ENCODE assay signal across 20 cellular contexts in the genomic region with DNA sequence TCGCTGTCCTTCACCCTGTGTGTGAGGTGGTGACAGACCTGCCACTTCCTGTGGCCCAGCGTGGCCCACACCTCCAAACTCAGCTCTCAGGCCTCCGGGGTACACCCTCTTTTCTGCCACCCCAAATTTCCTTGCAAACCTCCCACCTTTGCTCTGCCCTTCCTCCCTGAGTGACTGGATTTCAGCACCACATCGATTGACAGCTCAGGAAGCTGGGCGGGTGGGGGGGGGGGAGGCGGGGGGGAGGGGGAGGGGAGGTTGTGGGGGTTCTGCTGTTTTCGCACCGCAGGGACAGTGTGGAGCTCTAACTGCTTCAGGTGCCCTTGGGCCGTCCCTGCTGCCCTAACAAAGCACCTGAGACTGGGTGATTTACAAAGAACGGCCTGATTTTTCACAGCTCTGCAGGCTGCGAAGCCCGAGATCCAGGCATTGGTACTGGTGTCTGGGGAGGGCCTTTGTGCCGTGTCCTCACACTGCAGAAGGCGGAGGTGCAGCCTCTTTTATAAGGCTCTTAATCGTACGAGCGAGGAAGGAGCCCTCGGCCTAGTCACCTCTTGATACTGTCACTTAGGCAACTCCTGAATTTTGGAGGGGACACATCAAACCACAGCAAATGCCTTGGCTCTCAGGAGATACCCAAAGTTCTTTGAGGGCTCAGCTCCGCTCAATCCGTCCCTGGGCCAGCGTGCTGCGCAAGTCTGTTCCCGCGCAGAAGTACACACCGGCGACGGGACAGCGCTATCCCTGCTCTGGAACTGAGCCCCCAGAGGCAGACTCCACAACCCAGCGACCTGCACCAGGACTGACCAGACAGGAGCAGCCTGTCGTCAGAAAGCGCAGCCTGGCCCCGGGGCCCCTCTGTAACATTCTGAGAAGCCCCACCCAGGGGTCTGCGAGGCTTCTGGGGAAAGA. TPM values are rescaled to one million over a fixed set of nuclear protein-coding genes. Genes with fewer than 3 reads are reported as not detected.
A peak's percentile ranks its signal among the peaks of the same experiment; 100 is the strongest.
DNase-seq lines count a peak whose midpoint lies in the region; ATAC-seq, FAIRE-seq and TF ChIP-seq lines count a peak whose summit lies in the region.
"Had no signal": no experiment of that assay in that cellular context is flagged by ENCODE, and none has a peak within 500 bp of the region (broad histone marks: within the 10 kb centered on the region; RNA-seq: fewer than 3 reads in every experiment).

No MANE protein-coding gene starts in this region.

- H3K4me1 Mint-ChIP-seq in activated CD8-positive, alpha-beta memory T cell treated with anti-CD3 and anti-CD28 coated beads, Interleukin-2, amount 10 ng/mL, durations not matched to agents 7 days and 5 days = peaks cover 36% of the 10 kb centered on the region
- peaks cover 30% of the 10 kb centered on the region for H3K4me1 Mint-ChIP-seq in activated CD8-positive, alpha-beta T cell treated with anti-CD3 and anti-CD28 coated beads, Interleukin-2, amount 10 ng/mL, durations not matched to agents 7 days and 5 days (ENCODE audit: low read depth)

- no peak for TF ChIP-seq CTCF in kidney (IDR thresholded peaks at IDR 0.05; ENCODE audit: borderline replicate concordance, extremely low read depth, insufficient read depth)
- TF ChIP-seq CTCF in tibial artery (IDR thresholded peaks at IDR 0.05) = no peak

- CTCF ChIA-PET in activated CD8-positive, alpha-beta memory T cell treated with anti-CD3 and anti-CD28 coated beads, Interleukin-2, amount 10 ng/mL, durations not matched to agents 7 days and 5 days (lab: Charles Lee) = interaction anchor here (0.9 kb wide), 1 partner anchor 141 kb away, joined by 3 read pairs; no protein-coding TSS in a partner anchor
- CTCF ChIA-PET in activated CD8-positive, alpha-beta T cell treated with anti-CD3 and anti-CD28 coated beads, Interleukin-2, amount 10 ng/mL, durations not matched to agents 7 days and 5 days (lab: Charles Lee) = no interaction called here

- POLR2A ChIA-PET in activated CD8-positive, alpha-beta T cell treated with anti-CD3 and anti-CD28 coated beads, Interleukin-2, amount 10 ng/mL, durations not matched to agents 7 days and 5 days (lab: Charles Lee) = no interaction called here

- H3K27ac Mint-ChIP-seq in activated CD8-positive, alpha-beta memory T cell treated with anti-CD3 and anti-CD28 coated beads, Interleukin-2, amount 10 ng/mL, durations not matched to agents 7 days and 5 days = peak overlapping the region; percentile 28
- H3K27ac Mint-ChIP-seq in activated CD8-positive, alpha-beta T cell treated with anti-CD3 and anti-CD28 coated beads, Interleukin-2, amount 10 ng/mL, durations not matched to agents 7 days and 5 days = peak overlapping the region; percentile 37

- H3K9me3 ChIP-seq in kidney (ENCODE audit: control insufficient read depth in 1 of 2, low read length in 2 of 2) (no peaks in the 10 kb centered on the region), tibial artery (no peaks in the 10 kb centered on the region)
- H3K9me3 ChIP-seq: Caco-2, gastroesophageal sphincter, SJSA1, thoracic aorta had no signal

- FAIRE-seq in kidney (lab: Jason Lieb, UNC) = no peak
- FAIRE-seq in H54 (lab: Jason Lieb, UNC) = no peak
- FAIRE-seq: GM19239, HTR-8/SVneo had no signal

- H3K9ac ChIP-seq in kidney (ENCODE audit: low read length in 2 of 2) = no peak overlapping the region

- ATAC-seq in activated CD8-positive, alpha-beta memory T cell treated with anti-CD3 and anti-CD28 coated beads, Interleukin-2, amount 10 ng/mL, durations not matched to agents 7 days and 5 days = no peak
- no peak for ATAC-seq in activated CD8-positive, alpha-beta T cell treated with anti-CD3 and anti-CD28 coated beads, Interleukin-2, amount 10 ng/mL, durations not matched to agents 7 days and 5 days
- ATAC-seq: gastroesophageal sphincter; natural killer cell treated with Interleukin-12 subunit alpha and Interleukin-12 subunit beta and Interleukin-15 and Interleukin-18, amount 100 ng/mL, for 72 hours had no signal

- DNase-seq in activated CD8-positive, alpha-beta memory T cell treated with anti-CD3 and anti-CD28 coated beads, Interleukin-2, amount 10 ng/mL, durations not matched to agents 7 days and 5 days = no peak
- DNase-seq in activated CD8-positive, alpha-beta memory T cell treated with anti-CD3 and anti-CD28 coated beads for 24 hours = no peak
- DNase-seq in H7 = peak; percentile 79
- no peak for DNase-seq in activated CD8-positive, alpha-beta T cell treated with anti-CD3 and anti-CD28 coated beads, Interleukin-2, amount 10 ng/mL, durations not matched to agents 7 days and 5 days
- DNase-seq in kidney = peak; percentile 72
- no peak for DNase-seq in H54 (ENCODE audit: insufficient read length, low spot score)
- DNase-seq in tibial artery = no peak
- DNase-seq in NCI-H1694 treated with DMSO at 0.1 percent for 48 hours (lab: John Stamatoyannopoulos, UW) = no peak
- DNase-seq: activated CD8-positive, alpha-beta memory T cell treated with anti-CD3 and anti-CD28 coated beads, Interleukin-2, amount 50 U/mL, for 48 hours; amniotic stem cell; Caco-2; GF-D8; NCI-H1092; NCI-H226 had no signal

- H3K36me3 ChIP-seq in H7 (replicated peaks; ENCODE audit: control insufficient read depth, insufficient read depth, low read length) = peaks cover 5% of the 10 kb centered on the region
- H3K36me3 ChIP-seq in kidney (ENCODE audit: control insufficient read depth in 1 of 2, insufficient read depth in 2 of 2, low read length in 2 of 2) = peaks cover 0 to 4% of the 10 kb centered on the region in 2 donors
- peaks cover 0 to 28% (median 7%) of the 10 kb centered on the region in 3 donors for H3K36me3 ChIP-seq in tibial artery
- H3K36me3 ChIP-seq: thoracic aorta had no signal

- TF ChIP-seq POLR2A in H54 (IDR thresholded peaks at IDR 0.05; ENCODE audit: low read depth, low read length) = no peak

- peaks cover 4% of the 10 kb centered on the region for H3K36me3 Mint-ChIP-seq in activated CD8-positive, alpha-beta memory T cell treated with anti-CD3 and anti-CD28 coated beads, Interleukin-2, amount 10 ng/mL, durations not matched to agents 7 days and 5 days
- H3K36me3 Mint-ChIP-seq in activated CD8-positive, alpha-beta T cell treated with anti-CD3 and anti-CD28 coated beads, Interleukin-2, amount 10 ng/mL, durations not matched to agents 7 days and 5 days (ENCODE audit: low read depth) = peaks cover 21% of the 10 kb centered on the region
- H3K36me3 Mint-ChIP-seq: natural killer cell treated with Interleukin-12 subunit alpha and Interleukin-12 subunit beta and Interleukin-15 and Interleukin-18, amount 100 ng/mL, for 72 hours had no signal

- H3K27me3 ChIP-seq in H7 (ENCODE audit: control insufficient read depth, insufficient read depth, low read length) (no peaks in the 10 kb centered on the region), tibial artery (no peaks in the 10 kb centered on the region)
- H3K27me3 ChIP-seq: gastroesophageal sphincter, SJSA1 had no signal

- H3K4me1 ChIP-seq in kidney (ENCODE audit: control insufficient read depth in 1 of 2, insufficient read depth in 1 of 2, low read depth in 1 of 2, low read length in 2 of 2) (peaks cover 8 to 14% of the 10 kb centered on the region in 2 donors), tibial artery (peaks cover 0 to 38% (median 16%) of the 10 kb centered on the region in 4 donors)

- H3K4me3 ChIP-seq in H7 (ENCODE audit: insufficient read depth, low read depth, low read length) = no peak overlapping the region
- no peak overlapping the region for H3K4me3 ChIP-seq in kidney (ENCODE audit: low read length in 2 of 2)
- H3K4me3 ChIP-seq in tibial artery = no peak overlapping the region
- H3K4me3 ChIP-seq: gastroesophageal sphincter, SJSA1, thoracic aorta had no signal

- H3K4me3 Mint-ChIP-seq in activated CD8-positive, alpha-beta memory T cell treated with anti-CD3 and anti-CD28 coated beads, Interleukin-2, amount 10 ng/mL, durations not matched to agents 7 days and 5 days = no peak overlapping the region
- peak overlapping the region; percentile 25 for H3K4me3 Mint-ChIP-seq in activated CD8-positive, alpha-beta T cell treated with anti-CD3 and anti-CD28 coated beads, Interleukin-2, amount 10 ng/mL, durations not matched to agents 7 days and 5 days

- no peaks in the 10 kb centered on the region for H3K9me3 Mint-ChIP-seq in activated CD8-positive, alpha-beta memory T cell treated with anti-CD3 and anti-CD28 coated beads, Interleukin-2, amount 10 ng/mL, durations not matched to agents 7 days and 5 days (ENCODE audit: low read depth)
- H3K9me3 Mint-ChIP-seq in activated CD8-positive, alpha-beta T cell treated with anti-CD3 and anti-CD28 coated beads, Interleukin-2, amount 10 ng/mL, durations not matched to agents 7 days and 5 days (ENCODE audit: insufficient read depth) = no peaks in the 10 kb centered on the region
- H3K9me3 Mint-ChIP-seq: natural killer cell treated with Interleukin-12 subunit alpha and Interleukin-12 subunit beta and Interleukin-15 and Interleukin-18, amount 100 ng/mL, for 72 hours had no signal

- H3K27me3 Mint-ChIP-seq in activated CD8-positive, alpha-beta memory T cell treated with anti-CD3 and anti-CD28 coated beads, Interleukin-2, amount 10 ng/mL, durations not matched to agents 7 days and 5 days = no peaks in the 10 kb centered on the region
- no peaks in the 10 kb centered on the region for H3K27me3 Mint-ChIP-seq in activated CD8-positive, alpha-beta T cell treated with anti-CD3 and anti-CD28 coated beads, Interleukin-2, amount 10 ng/mL, durations not matched to agents 7 days and 5 days (ENCODE audit: low read depth)
- H3K27me3 Mint-ChIP-seq: natural killer cell treated with Interleukin-12 subunit alpha and Interleukin-12 subunit beta and Interleukin-15 and Interleukin-18, amount 100 ng/mL, for 72 hours had no signal

- no peak overlapping the region for H3K27ac ChIP-seq in kidney (ENCODE audit: low read depth in 2 of 2, low read length in 2 of 2)
- no peak overlapping the region for H3K27ac ChIP-seq in tibial artery
- H3K27ac ChIP-seq: gastroesophageal sphincter, SJSA1, thoracic aorta had no signal

- intact Hi-C loops in kidney (cut with DNase I) = no loop called here
- intact Hi-C loops in tibial artery (cut with DNase I; ENCODE audit: low total_unique reads) = no loop called here

RNA-seq across cellular contexts. Expression of gene NDUFAF8, which starts 3.6 kb away (rescaled TPM):
- 10 to 100 TPM; 41.6 to 53.7 TPM for total RNA-seq in activated CD8-positive, alpha-beta memory T cell treated with anti-CD3 and anti-CD28 coated beads, Interleukin-2, amount 10 ng/mL, durations not matched to agents 7 days and 5 days
- 32.6 and 38.8 TPM in 2 replicates for total RNA-seq in H7 (2014; rRNA removed; shearing (Covaris generic))
- total RNA-seq in activated CD8-positive, alpha-beta T cell treated with anti-CD3 and anti-CD28 coated beads, Interleukin-2, amount 10 ng/mL, durations not matched to agents 7 days and 5 days = 10 to 100 TPM; 42.3 to 48.3 TPM
- total RNA-seq in kidney = 38.6 TPM
- polyA plus RNA-seq in kidney (ENCODE audit: insufficient read depth, low read depth, low replicate concordance) = 134 TPM

RNA-seq across cellular contexts. Expression of gene TEPSIN, which starts 3.8 kb away (rescaled TPM):
- total RNA-seq in activated CD8-positive, alpha-beta memory T cell treated with anti-CD3 and anti-CD28 coated beads, Interleukin-2, amount 10 ng/mL, durations not matched to agents 7 days and 5 days = 10 to 100 TPM; 53.6 to 56.3 TPM
- total RNA-seq in H7 (2014; rRNA removed; shearing (Covaris generic)) = 18.1 and 19.8 TPM in 2 replicates
- total RNA-seq in activated CD8-positive, alpha-beta T cell treated with anti-CD3 and anti-CD28 coated beads, Interleukin-2, amount 10 ng/mL, durations not matched to agents 7 days and 5 days = 10 to 100 TPM; 43.8 to 52.7 TPM
- total RNA-seq in kidney = 42.8 TPM
- 13.9 TPM for polyA plus RNA-seq in kidney (ENCODE audit: insufficient read depth, low read depth, low replicate concordance)

RNA-seq across cellular contexts. Expression of gene CEP131, which starts 19.9 kb away (rescaled TPM):
- 10 to 100 TPM; 13.6 to 20.6 TPM for total RNA-seq in activated CD8-positive, alpha-beta memory T cell treated with anti-CD3 and anti-CD28 coated beads, Interleukin-2, amount 10 ng/mL, durations not matched to agents 7 days and 5 days
- 20.2 and 24.7 TPM in 2 replicates for total RNA-seq in H7 (2014; rRNA removed; shearing (Covaris generic))
- 10 to 100 TPM; 17.9 to 19.0 TPM for total RNA-seq in activated CD8-positive, alpha-beta T cell treated with anti-CD3 and anti-CD28 coated beads, Interleukin-2, amount 10 ng/mL, durations not matched to agents 7 days and 5 days
- total RNA-seq in kidney = 7.5 TPM
- polyA plus RNA-seq in kidney (ENCODE audit: insufficient read depth, low read depth, low replicate concordance) = 6.9 TPM

RNA-seq across cellular contexts. Expression of gene SLC38A10, which starts 52.4 kb away (rescaled TPM):
- 10 to 100 TPM; 81.7 to 88.7 TPM for total RNA-seq in activated CD8-positive, alpha-beta memory T cell treated with anti-CD3 and anti-CD28 coated beads, Interleukin-2, amount 10 ng/mL, durations not matched to agents 7 days and 5 days
- 39.1 and 44.2 TPM in 2 replicates for total RNA-seq in H7 (2014; rRNA removed; shearing (Covaris generic))
- total RNA-seq in activated CD8-positive, alpha-beta T cell treated with anti-CD3 and anti-CD28 coated beads, Interleukin-2, amount 10 ng/mL, durations not matched to agents 7 days and 5 days = 10 to 100 TPM; 78.5 to 83.5 TPM
- 89.7 TPM for total RNA-seq in kidney
- 72.7 TPM for polyA plus RNA-seq in kidney (ENCODE audit: insufficient read depth, low read depth, low replicate concordance)

Comparison
In these comparisons a context has a peak if more than half of its experiments do, and no peak if none do; other contexts are left out.
1. DNase-seq: peak in H7 (single experiment) and kidney (single experiment); none in activated CD8-positive, alpha-beta memory T cell treated with anti-CD3 and anti-CD28 coated beads, Interleukin-2, amount 10 ng/mL, durations not matched to agents 7 days and 5 days (single experiment), activated CD8-positive, alpha-beta memory T cell treated with anti-CD3 and anti-CD28 coated beads for 24 hours (single experiment), activated CD8-positive, alpha-beta T cell treated with anti-CD3 and anti-CD28 coated beads, Interleukin-2, amount 10 ng/mL, durations not matched to agents 7 days and 5 days (single experiment), H54 (single experiment), tibial artery (0 of 2) and NCI-H1694 treated with DMSO at 0.1 percent for 48 hours (single experiment).